14 cellular contexts compared by ENCODE assay signal in the genomic region with DNA sequence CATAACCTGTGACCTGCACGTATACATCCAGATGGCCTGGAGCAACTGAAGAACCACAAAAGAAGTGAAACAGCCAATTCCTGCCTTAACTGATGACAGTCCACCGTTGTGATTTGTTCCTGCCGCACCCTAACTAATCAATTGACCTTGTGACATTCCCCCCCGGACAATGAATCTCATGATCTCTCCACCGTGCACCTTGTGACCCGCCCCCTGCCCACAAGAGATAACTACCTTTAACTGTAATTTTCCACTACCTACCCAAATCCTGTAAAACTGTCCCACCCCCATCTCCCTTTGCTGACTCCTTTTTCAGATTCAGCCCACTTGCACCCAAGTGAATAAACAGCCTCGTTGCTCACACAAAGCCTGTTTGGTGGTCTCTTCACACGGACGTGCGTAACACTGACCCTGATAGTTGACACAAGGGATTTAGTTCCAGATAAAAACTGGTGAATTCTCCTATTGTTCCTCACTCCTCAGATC. TPM values are rescaled to one million over a fixed set of nuclear protein-coding genes. Genes with fewer than 3 reads are reported as not detected.
"Had no signal": no experiment of that assay in that cellular context is flagged by ENCODE, and none has a peak within 500 bp of the region (broad histone marks: within the 10 kb centered on the region; RNA-seq: fewer than 3 reads in every experiment).

No MANE protein-coding gene starts in this region.

RNA-seq across cellular contexts. Expression of a gene that starts 29.1 kb away (rescaled TPM):
- total RNA-seq: temporal lobe had no signal

RNA-seq across cellular contexts. Expression of a gene that starts 37.3 kb away (rescaled TPM):
- total RNA-seq: natural killer cell, ovary, prostate gland, pulmonary artery endothelial cell, right atrium auricular region, smooth muscle cell, thoracic aorta, thyroid gland, tibial nerve, ureter, vagina had no signal
- polyA plus RNA-seq: naive thymus-derived CD4-positive, alpha-beta T cell; neural cell; ovary; smooth muscle cell had no signal
